ENCODE assay signal across 13 cellular contexts in the genomic region with DNA sequence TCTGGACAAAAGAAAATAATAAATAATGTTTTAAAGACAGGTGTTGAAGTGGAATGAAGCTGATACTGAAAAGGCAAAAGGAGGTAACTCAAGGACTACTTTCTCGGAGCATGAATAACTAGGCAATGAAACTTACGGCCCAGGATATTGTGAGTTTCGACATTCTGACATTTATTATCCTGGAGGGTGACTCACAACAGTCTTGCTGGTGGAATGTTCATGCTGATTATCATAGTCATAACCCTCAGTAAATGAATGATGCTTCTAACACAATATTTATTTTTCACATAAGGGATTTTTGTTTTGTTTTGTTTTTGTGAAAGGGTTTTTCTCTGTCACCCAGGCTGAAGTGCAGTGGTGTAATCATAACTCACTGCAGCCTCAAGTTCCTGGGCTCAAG.
DNase-seq lines count a peak whose midpoint lies in the region; ATAC-seq and TF ChIP-seq lines count a peak whose summit lies in the region.
"Had no signal": no experiment of that assay in that cellular context is flagged by ENCODE, and none has a peak within 500 bp of the region (broad histone marks: within the 10 kb centered on the region; RNA-seq: fewer than 3 reads in every experiment).

No MANE protein-coding gene starts in this region.

- DNase-seq in Caki2 (ENCODE audit: low read depth): peak; percentile 58
- peak; percentile 67 for DNase-seq in NCI-H460 (ENCODE audit: extremely low read depth, low read depth)
- DNase-seq in dedifferentiated amniotic fluid mesenchymal stem cell (ENCODE audit: extremely low spot score): peak; percentile 78
- DNase-seq in non-pigmented ciliary epithelial cell (ENCODE audit: low read depth): peak; percentile 75
- DNase-seq in glutamatergic neuron: no peak
- DNase-seq: activated T-cell treated with anti-CD3 and anti-CD28 coated beads for 4 hours, gastrocnemius medialis, NCI-H446, SHP77 treated with DMSO at 0.1 percent for 48 hours had no signal

- H3K36me3 Mint-ChIP-seq in glutamatergic neuron (ENCODE audit: unreplicated experiment): no peaks in the 10 kb centered on the region

- H3K4me1 Mint-ChIP-seq in glutamatergic neuron (ENCODE audit: low read depth, unreplicated experiment): no peaks in the 10 kb centered on the region

- H3K9me3 Mint-ChIP-seq in glutamatergic neuron (ENCODE audit: unreplicated experiment): no peaks in the 10 kb centered on the region

- peaks cover 2% of the 10 kb centered on the region for H3K27me3 Mint-ChIP-seq in glutamatergic neuron (ENCODE audit: unreplicated experiment)

- TF ChIP-seq CTCF in glutamatergic neuron (IDR thresholded peaks at IDR 0.05; ENCODE audit: partially characterized antibody, unreplicated experiment): no peak

- ATAC-seq in GM19463 (IDR thresholded peaks at IDR 0.05; ENCODE audit: unreplicated experiment) (no peak), HG02981 (IDR thresholded peaks at IDR 0.05; ENCODE audit: unreplicated experiment) (no peak), HG02759 (IDR thresholded peaks at IDR 0.05; ENCODE audit: unreplicated experiment) (no peak)
- ATAC-seq: gastrocnemius medialis, GM12878 had no signal

- no peak overlapping the region for H3K4me3 Mint-ChIP-seq in glutamatergic neuron (ENCODE audit: unreplicated experiment)

- in situ Hi-C loops in Caki2 (cut with HindIII; ENCODE audit: low pct_unique_long_range_greater_than_20kb, low sequenced_read_pairs): no loop called here

- H3K27ac Mint-ChIP-seq in glutamatergic neuron (ENCODE audit: unreplicated experiment): no peak overlapping the region
